Comparison of ENCODE assay signal across 7 cellular contexts in the genomic region with DNA sequence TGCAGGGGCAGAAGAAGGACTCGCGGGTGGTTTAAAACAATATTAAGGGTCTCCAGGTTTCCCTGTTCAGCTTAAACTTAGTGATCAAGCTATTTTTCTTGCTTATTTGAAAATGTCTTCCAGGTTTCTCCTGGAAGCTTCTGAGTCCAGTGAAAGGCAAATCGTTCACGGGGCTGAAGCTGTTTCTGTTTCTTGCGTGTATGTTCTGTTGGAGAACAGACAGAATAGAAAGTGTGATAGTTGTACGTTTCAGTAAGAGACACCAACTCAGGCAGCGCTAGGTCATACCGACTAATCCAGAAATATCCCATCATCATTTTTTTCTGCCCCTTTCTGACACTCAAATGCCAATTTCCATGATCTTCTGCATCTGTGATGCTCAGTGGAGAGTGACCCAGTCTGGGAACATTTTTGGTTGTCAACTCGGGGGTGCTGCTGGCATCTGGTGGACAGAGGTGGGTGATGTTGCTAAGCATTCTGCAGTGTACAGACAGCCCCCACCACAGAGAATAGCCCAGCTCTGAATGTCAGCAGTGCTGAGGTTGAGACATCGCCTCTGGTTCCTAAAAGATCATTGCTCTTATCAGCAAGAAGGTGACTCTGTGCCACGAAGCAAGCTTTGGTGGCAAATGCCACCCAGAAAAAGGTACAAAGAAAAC. TPM values are rescaled to one million over a fixed set of nuclear protein-coding genes. Genes with fewer than 3 reads are reported as not detected.
DNase-seq lines count a peak whose midpoint lies in the region; ATAC-seq, FAIRE-seq and TF ChIP-seq lines count a peak whose summit lies in the region.

No MANE protein-coding gene starts in this region.

- no peak for TF ChIP-seq CTCF in lower leg skin (IDR thresholded peaks at IDR 0.05)

- no peak for ATAC-seq in stimulated activated naive CD8-positive, alpha-beta T cell treated with anti-CD3 and anti-CD28 coated beads, Interleukin-15, Interleukin-2, amounts not matched to agents 100 U/mL and 50 U/mL, for 24 hours

- H3K27me3 ChIP-seq in esophagus (ENCODE audit: control insufficient read depth in 1 of 2, insufficient read depth in 2 of 2, low read length in 2 of 2) = no peaks in the 10 kb centered on the region

- FAIRE-seq in HTR-8/SVneo (lab: Jason Lieb, UNC) = peak; percentile 36

- H3K36me3 ChIP-seq in esophagus (ENCODE audit: control insufficient read depth in 2 of 2, insufficient read depth in 2 of 2, low read length in 1 of 2) = peaks cover 0 to 10% of the 10 kb centered on the region in 2 donors

- DNase-seq in HTR-8/SVneo (ENCODE audit: insufficient read length, low spot score) (no peak), NCI-H1930 (lab: John Stamatoyannopoulos, UW) (no peak), middle frontal gyrus (ENCODE audit: extremely low spot score, low spot score) (no peak), lower leg skin (ENCODE audit: low spot score in 2 of 2) (no peak)
- peak; percentile 32 for DNase-seq in activated CD4-positive, alpha-beta T cell treated with anti-CD3 and anti-CD28 coated beads for 48 hours
- DNase-seq in stimulated activated naive CD8-positive, alpha-beta T cell treated with anti-CD3 and anti-CD28 coated beads, Interleukin-15, Interleukin-2, amounts not matched to agents 100 U/mL and 50 U/mL, for 24 hours = peak; percentile 35

- peaks cover 0 to 2% of the 10 kb centered on the region in 2 donors for H3K4me1 ChIP-seq in esophagus (ENCODE audit: control insufficient read depth in 2 of 2, insufficient read depth in 2 of 2, low read length in 1 of 2)

- TF ChIP-seq POLR2A in lower leg skin (IDR thresholded peaks at IDR 0.05) = no peak

- 45 to 51% methylated on average over 11 of the region's 11 CpGs for WGBS in esophagus, 2 donors
- WGBS in lower leg skin, 2 donors = 41 to 49% methylated on average over 11 of the region's 11 CpGs

- peaks cover 0 to 4% of the 10 kb centered on the region in 2 donors for H3K9me3 ChIP-seq in esophagus (ENCODE audit: control insufficient read depth in 2 of 2, insufficient read depth in 1 of 2, low read depth in 1 of 2, low read length in 1 of 2)

- peak overlapping the region; percentile 71 to 90 for H3K27ac ChIP-seq in esophagus (ENCODE audit: low read depth in 2 of 2, low read length in 1 of 2)

- H3K4me3 ChIP-seq in esophagus (ENCODE audit: low read depth in 1 of 2, low read length in 2 of 2) (no peak overlapping the region), lower leg skin (ENCODE audit: low read depth, poor library complexity, severe bottlenecking) (no peak overlapping the region)

- intact Hi-C loops in lower leg skin (cut with DNase I; ENCODE audit: low total_unique reads) = no loop called here

RNA-seq across cellular contexts. Expression of a gene that starts 4.3 kb away (rescaled TPM):
- 10 to 100 TPM in 1 of 2 donors, 1 to 10 TPM in 1; 2.4 to 12.1 TPM for polyA plus RNA-seq in esophagus
- 10 to 100 TPM; 12.6 to 27.5 (median 19.9) TPM for total RNA-seq in lower leg skin

Comparison
In these comparisons a context has a peak if more than half of its experiments do, and no peak if none do; other contexts are left out.
1. DNase-seq: peak in activated CD4-positive, alpha-beta T cell treated with anti-CD3 and anti-CD28 coated beads for 48 hours (single experiment) and stimulated activated naive CD8-positive, alpha-beta T cell treated with anti-CD3 and anti-CD28 coated beads, Interleukin-15, Interleukin-2, amounts not matched to agents 100 U/mL and 50 U/mL, for 24 hours (single experiment); none in HTR-8/SVneo (single experiment), NCI-H1930 (0 of 2), middle frontal gyrus (single experiment) and lower leg skin (0 of 2).